ENCODE assay signal across 8 cellular contexts in genomic region chrX:49100704-49101628, GRCh38. TPM values are rescaled to one million over a fixed set of nuclear protein-coding genes. Genes with fewer than 3 reads are reported as not detected.
DNase-seq lines count a peak whose midpoint lies in the region; ATAC-seq and TF ChIP-seq lines count a peak whose summit lies in the region.

No MANE protein-coding gene starts in this region.

- H3K4me3 ChIP-seq in choroid plexus epithelial cell (ENCODE audit: low read depth, low read length), result peak overlapping the region; percentile 80

- ATAC-seq in HG03432 (IDR thresholded peaks at IDR 0.05; ENCODE audit: unreplicated experiment), result peak; percentile 97

- peak; percentile 94 for DNase-seq in Ammon's horn (ENCODE audit: low spot score)
- peak; percentile 93 for DNase-seq in NCI-H460 (ENCODE audit: extremely low read depth, low read depth)
- peak; percentile 78 for DNase-seq in activated CD4-positive, alpha-beta T cell treated with anti-CD3 and anti-CD28 coated beads for 1 hour
- DNase-seq in choroid plexus epithelial cell (ENCODE audit: low read depth), result peak; percentile 94
- peak; percentile 87 for DNase-seq in kidney glomerular epithelial cell (lab: John Stamatoyannopoulos, UW)
- peak; percentile 75 to 79 for DNase-seq in stimulated activated CD4-positive, alpha-beta T cell treated with anti-CD3 and anti-CD28 coated beads, Interleukin-15, amount 100 ng/mL, for 48 hours (ENCODE audit: low read depth in 2 of 2)

- peak; percentile 72 for TF ChIP-seq POLR2A in GM19193 (IDR thresholded peaks at IDR 0.05; ENCODE audit: extremely low read depth, insufficient read depth, insufficient read length)

- no peak for TF ChIP-seq CTCF in choroid plexus epithelial cell (conservative IDR thresholded peaks at IDR 0.05; ENCODE audit: low read depth, low read length)

RNA-seq across cellular contexts. Expression of gene WDR45, which starts 21.3 kb away (rescaled TPM):
- 85.0 and 104 TPM in 2 replicates for total RNA-seq in NCI-H460 (2014; rRNA removed; shearing (Covaris generic))
- 123 and 175 TPM in 2 replicates for polyA plus RNA-seq in NCI-H460 (2014; cell fraction: nucleus; rRNA removed)

RNA-seq across cellular contexts. Expression of gene GPKOW, which starts 22.6 kb away (rescaled TPM):
- total RNA-seq in NCI-H460 (2014; rRNA removed; shearing (Covaris generic)), result 30.6 and 31.7 TPM in 2 replicates
- 26.0 and 28.3 TPM in 2 replicates for polyA plus RNA-seq in NCI-H460 (2014; cell fraction: nucleus; rRNA removed)

RNA-seq across cellular contexts. Expression of gene PRAF2, which starts 27.2 kb away (rescaled TPM):
- total RNA-seq in NCI-H460 (2014; rRNA removed; shearing (Covaris generic)), result 8.1 and 11.1 TPM in 2 replicates
- 2.3 and 9.1 TPM in 2 replicates for polyA plus RNA-seq in NCI-H460 (2014; cell fraction: nucleus; rRNA removed)

RNA-seq across cellular contexts. Expression of gene CCDC120, which starts 42.2 kb away (rescaled TPM):
- 0.22 and 0.52 TPM in 2 replicates for total RNA-seq in NCI-H460 (2014; rRNA removed; shearing (Covaris generic))
- 0.84 and 1.2 TPM in 2 replicates for polyA plus RNA-seq in NCI-H460 (2014; cell fraction: nucleus; rRNA removed)

RNA-seq across cellular contexts. Expression of gene TFE3, which starts 57.8 kb away (rescaled TPM):
- total RNA-seq in NCI-H460 (2014; rRNA removed; shearing (Covaris generic)), result 56.8 and 59.4 TPM in 2 replicates
- polyA plus RNA-seq in NCI-H460 (2014; cell fraction: nucleus; rRNA removed), result 62.8 and 73.7 TPM in 2 replicates

Comparison
In these comparisons a context has a peak if more than half of its experiments do, and no peak if none do; other contexts are left out.
1. Peak in every context shown above with its lines: DNase-seq, ATAC-seq and H3K4me3 ChIP-seq.